Comparison of ENCODE assay signal across 21 cellular contexts in genomic region chrX:124506031-124506430, GRCh38.
DNase-seq lines count a peak whose midpoint lies in the region; ATAC-seq, FAIRE-seq and TF ChIP-seq lines count a peak whose summit lies in the region.
"Had no signal": no experiment of that assay in that cellular context is flagged by ENCODE, and none has a peak within 500 bp of the region (broad histone marks: within the 10 kb centered on the region; RNA-seq: fewer than 3 reads in every experiment).

No MANE protein-coding gene starts in this region.

- BruUV-seq in Caco-2 (replicated peaks; lab: Mats Ljungman, UMichigan): no TSS peak

- no peaks in the 10 kb centered on the region for H3K27me3 ChIP-seq in Caco-2 (replicated peaks; ENCODE audit: control insufficient read depth, insufficient read depth, low read length)
- H3K27me3 ChIP-seq: BE2C had no signal

- no peaks in the 10 kb centered on the region for H3K9me3 ChIP-seq in Caco-2
- H3K9me3 ChIP-seq: BE2C had no signal

- H3K36me3 ChIP-seq in Caco-2 (ENCODE audit: control insufficient read depth, insufficient read depth, low read length): no peaks in the 10 kb centered on the region
- H3K36me3 ChIP-seq: BE2C had no signal

- no peak for DNase-seq in GM19239 (ENCODE audit: insufficient read length, low spot score)
- peak; percentile 88 for DNase-seq in NCI-H2227 treated with DMSO at 0.1 percent for 48 hours (lab: John Stamatoyannopoulos, UW)
- peak; percentile 61 for DNase-seq in amniotic epithelial cell (ENCODE audit: low read depth)
- DNase-seq in dermis blood vessel endothelial cell: no peak
- DNase-seq in Caco-2: no peak
- no peak for DNase-seq in left colon
- DNase-seq in cerebellum (ENCODE audit: low spot score): no peak
- DNase-seq: 8988T; BE2C; C1 segment of cervical spinal cord; CD4-positive, CD25-positive, alpha-beta regulatory T cell; DMS153; DMS79; GDM1; GOT3; H7; HFFc6 had no signal

- POLR2A ChIA-PET in Caco-2 (lab: Charles Lee): no interaction called here

- H3K4me1 Mint-ChIP-seq in nephron (peaks cover 20% of the 10 kb centered on the region), Caco-2 (ENCODE audit: low read depth, unreplicated experiment) (no peaks in the 10 kb centered on the region)
- H3K4me1 Mint-ChIP-seq: CD4-positive, CD25-positive, alpha-beta regulatory T cell; IgD-negative memory B cell had no signal

- CTCF ChIA-PET in Caco-2 (lab: Charles Lee): no interaction called here

- H3K4me3 ChIP-seq in Caco-2 (ENCODE audit: low read depth, low read length): no peak overlapping the region

- no peaks in the 10 kb centered on the region for H3K36me3 Mint-ChIP-seq in nephron (ENCODE audit: low read depth)
- no peaks in the 10 kb centered on the region for H3K36me3 Mint-ChIP-seq in Caco-2 (ENCODE audit: insufficient read depth, unreplicated experiment)
- H3K36me3 Mint-ChIP-seq: CD4-positive, CD25-positive, alpha-beta regulatory T cell; IgD-negative memory B cell had no signal

- no peak for ATAC-seq in left colon
- ATAC-seq: HCT116, HepG2 had no signal

- H3K27ac Mint-ChIP-seq in nephron (peak overlapping the region in 2 of 3 experiments; percentile 1 to 36), Caco-2 (ENCODE audit: unreplicated experiment) (no peak overlapping the region)
- H3K27ac Mint-ChIP-seq: CD4-positive, CD25-positive, alpha-beta regulatory T cell; HFFc6; IgD-negative memory B cell had no signal

- no peak for TF ChIP-seq CTCF in nephron (IDR thresholded peaks at IDR 0.05; ENCODE audit: unreplicated experiment in 3 of 3)
- no peak for TF ChIP-seq CTCF in Caco-2 (IDR thresholded peaks at IDR 0.05; ENCODE audit: insufficient read depth in 1 of 2, low read depth in 1 of 2, low read length in 1 of 2, severe bottlenecking in 1 of 2, unreplicated experiment in 1 of 2)

- H3K27me3 Mint-ChIP-seq in nephron (ENCODE audit: low read depth): no peaks in the 10 kb centered on the region
- H3K27me3 Mint-ChIP-seq in Caco-2 (ENCODE audit: insufficient read depth, unreplicated experiment): no peaks in the 10 kb centered on the region
- H3K27me3 Mint-ChIP-seq: CD4-positive, CD25-positive, alpha-beta regulatory T cell; IgD-negative memory B cell had no signal

- no peak overlapping the region for H3K4me3 Mint-ChIP-seq in nephron
- no peak overlapping the region for H3K4me3 Mint-ChIP-seq in Caco-2 (ENCODE audit: unreplicated experiment)
- H3K4me3 Mint-ChIP-seq: CD4-positive, CD25-positive, alpha-beta regulatory T cell; HFFc6; IgD-negative memory B cell had no signal

- peak; percentile 62 for FAIRE-seq in GM19239 (lab: Jason Lieb, UNC)
- FAIRE-seq: HepG2 had no signal

- no peaks in the 10 kb centered on the region for H3K9me3 Mint-ChIP-seq in nephron
- no peaks in the 10 kb centered on the region for H3K9me3 Mint-ChIP-seq in Caco-2 (ENCODE audit: unreplicated experiment)
- H3K9me3 Mint-ChIP-seq: CD4-positive, CD25-positive, alpha-beta regulatory T cell; HFFc6 had no signal

- no peaks in the 10 kb centered on the region for H3K4me1 ChIP-seq in Caco-2
- H3K4me1 ChIP-seq: BE2C had no signal

- intact Hi-C loops in Caco-2 (cut with micrococcal nuclease; ENCODE audit: unreplicated experiment) (no loop called here), left colon (cut with DNase I, micrococcal nuclease) (no loop called here)

Comparison
In these comparisons a context has a peak if more than half of its experiments do, and no peak if none do; other contexts are left out.
1. DNase-seq: peak in NCI-H2227 treated with DMSO at 0.1 percent for 48 hours (single experiment) and amniotic epithelial cell (single experiment); none in GM19239 (single experiment), dermis blood vessel endothelial cell (single experiment), Caco-2 (0 of 2), left colon (0 of 2) and cerebellum (single experiment).